ENCODE assay signal across 8 cellular contexts in the genomic region with DNA sequence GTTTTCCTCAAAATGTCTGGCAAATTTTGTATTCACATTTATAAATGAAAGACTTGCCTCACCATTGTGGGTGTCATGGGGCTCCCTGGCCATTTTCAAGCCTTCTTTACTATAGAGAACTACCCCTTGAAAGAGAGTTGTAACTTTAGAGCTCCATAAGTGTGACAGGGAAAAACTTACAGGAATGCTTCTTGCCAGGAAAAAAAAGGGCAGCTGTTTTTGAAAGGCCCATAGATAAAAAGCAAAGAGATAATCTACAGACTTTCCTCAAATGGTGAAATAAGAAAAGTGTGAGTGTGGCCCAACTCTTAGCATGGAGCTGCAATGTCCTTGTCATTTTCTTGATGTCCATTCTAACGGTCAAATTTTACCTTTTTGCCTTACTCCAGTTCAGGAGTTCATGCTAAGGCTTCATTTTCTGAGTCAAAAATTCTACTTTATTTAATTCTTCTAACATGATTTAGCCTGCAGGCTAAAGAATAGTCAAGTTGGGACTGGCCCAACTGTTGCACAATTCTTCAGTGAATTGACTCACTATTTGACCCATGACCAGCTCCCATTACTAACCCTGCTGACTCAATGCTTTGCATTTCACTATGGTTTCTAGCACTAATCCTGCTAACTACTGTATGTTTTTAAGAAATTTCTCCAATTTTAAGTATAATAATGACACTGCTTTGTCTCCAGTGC. TPM values are rescaled to one million over a fixed set of nuclear protein-coding genes. Genes with fewer than 3 reads are reported as not detected.
DNase-seq lines count a peak whose midpoint lies in the region; ATAC-seq, FAIRE-seq and TF ChIP-seq lines count a peak whose summit lies in the region.

No MANE protein-coding gene starts in this region.

- H3K36me3 Mint-ChIP-seq in T-helper 17 cell (ENCODE audit: low read depth), result no peaks in the 10 kb centered on the region
- H3K36me3 Mint-ChIP-seq in endodermal cell (ENCODE audit: low read depth), result no peaks in the 10 kb centered on the region

- no peaks in the 10 kb centered on the region for H3K27me3 ChIP-seq in brain microvascular endothelial cell (replicated peaks)
- no peaks in the 10 kb centered on the region for H3K27me3 ChIP-seq in liver (ENCODE audit: control insufficient read depth in 4 of 4, insufficient read depth in 4 of 4, low read length in 3 of 4)
- no peaks in the 10 kb centered on the region for H3K27me3 ChIP-seq in endodermal cell (ENCODE audit: control insufficient read depth, insufficient read depth, low read length, poor library complexity, severe bottlenecking)

- CTCF ChIA-PET in A549 (lab: Yijun Ruan, JAX), result no interaction called here
- CTCF ChIA-PET in OCI-LY7 (lab: Charles Lee; ENCODE audit: unreplicated experiment), result no interaction called here

- no TSS peak for BruUV-seq in OCI-LY7 (replicated peaks; lab: Mats Ljungman, UMichigan)

- ATAC-seq in A549, result peak; percentile 92 to 98
- no peak for ATAC-seq in T-helper 17 cell
- ATAC-seq in HG03520 (IDR thresholded peaks at IDR 0.05; ENCODE audit: unreplicated experiment), result no peak

- FAIRE-seq in A549 (lab: Jason Lieb, UNC), result peak; percentile 39

- H3K27ac ChIP-seq in A549 (peak overlapping the region; percentile 54 to 79), brain microvascular endothelial cell (peak overlapping the region; percentile 97), liver (ENCODE audit: low read depth in 1 of 2, low read length in 2 of 2) (no peak overlapping the region), OCI-LY7 (ENCODE audit: low read depth, low read length, poor library complexity, severe bottlenecking) (no peak overlapping the region), endodermal cell (ENCODE audit: low read depth, low read length) (no peak overlapping the region)

- in situ Hi-C loops in brain microvascular endothelial cell (cut with HindIII; ENCODE audit: low pct_ligation_motif_present, low sequenced_read_pairs), result no loop called here

- peaks cover 10% of the 10 kb centered on the region for H3K27me3 Mint-ChIP-seq in T-helper 17 cell
- no peaks in the 10 kb centered on the region for H3K27me3 Mint-ChIP-seq in endodermal cell (ENCODE audit: insufficient read depth)

- no peak for TF ChIP-seq POLR2A in A549 (IDR thresholded peaks at IDR 0.05; ENCODE audit: low read length)

- POLR2A ChIA-PET in A549 (lab: Yijun Ruan, JAX), result interaction anchor here (0.5 to 1.0 kb wide), 2 partner anchors 40 to 443 kb away, joined by 3 read pairs; no protein-coding TSS in a partner anchor
- POLR2A ChIA-PET in OCI-LY7 (lab: Charles Lee), result interaction anchor here (0.6 kb wide), 1 partner anchor 662 kb away, joined by 3 read pairs; no protein-coding TSS in a partner anchor

- TF ChIP-seq CTCF in A549 (IDR thresholded peaks at IDR 0.05), result no peak
- TF ChIP-seq CTCF in brain microvascular endothelial cell (IDR thresholded peaks at IDR 0.05; ENCODE audit: low read depth, low read length, missing control alignments), result no peak
- TF ChIP-seq CTCF in liver (IDR thresholded peaks at IDR 0.05; ENCODE audit: low read depth, low read length, missing input control), result no peak
- no peak for TF ChIP-seq CTCF in OCI-LY7 (conservative IDR thresholded peaks at IDR 0.05; ENCODE audit: low read length)
- TF ChIP-seq CTCF in endodermal cell (conservative IDR thresholded peaks at IDR 0.05), result no peak

- H3K4me3 ChIP-seq in A549, result no peak overlapping the region
- no peak overlapping the region for H3K4me3 ChIP-seq in brain microvascular endothelial cell (ENCODE audit: low read depth, low read length)
- no peak overlapping the region for H3K4me3 ChIP-seq in liver (ENCODE audit: low read depth in 1 of 3, low read length in 3 of 3)
- H3K4me3 ChIP-seq in OCI-LY7 (ENCODE audit: low read depth, low read length, poor library complexity, severe bottlenecking), result no peak overlapping the region
- no peak overlapping the region for H3K4me3 ChIP-seq in endodermal cell (ENCODE audit: low read length)

- H3K9me3 ChIP-seq in A549 (no peaks in the 10 kb centered on the region), liver (ENCODE audit: control insufficient read depth in 4 of 4, low read length in 3 of 4) (no peaks in the 10 kb centered on the region), T-helper 17 cell (ENCODE audit: control insufficient read depth, low read length, poor library complexity, severe bottlenecking) (no peaks in the 10 kb centered on the region), OCI-LY7 (ENCODE audit: low read length) (no peaks in the 10 kb centered on the region), endodermal cell (ENCODE audit: control insufficient read depth, low read length) (no peaks in the 10 kb centered on the region)

- 22% methylated on average over 1 of the region's 1 CpG for WGBS in A549 (ENCODE audit: missing lambda C conversion rate)
- WGBS in liver, result 65% methylated on average over 1 of the region's 1 CpG
- 91 to 96% methylated on average over 1 of the region's 1 CpG for WGBS in endodermal cell (ENCODE audit: insufficient coverage in 1 of 2, insufficient read length in 1 of 2), 2 experiments

- H4K20me1 ChIP-seq in OCI-LY7 (ENCODE audit: insufficient read depth, low read length), result no peaks in the 10 kb centered on the region

- H3K4me1 ChIP-seq in A549 (peaks cover 36% of the 10 kb centered on the region), liver (ENCODE audit: control insufficient read depth in 4 of 4, insufficient read depth in 4 of 4, low read length in 3 of 4) (peaks cover 0 to 4% (median 2%) of the 10 kb centered on the region in 4 donors), OCI-LY7 (ENCODE audit: insufficient read depth, low read length, poor library complexity, severe bottlenecking) (no peaks in the 10 kb centered on the region), endodermal cell (ENCODE audit: control insufficient read depth, insufficient read depth, low read length) (peaks cover 5% of the 10 kb centered on the region)

- no peak overlapping the region for H3K9ac ChIP-seq in liver (ENCODE audit: low read depth in 1 of 2, low read length in 2 of 2)
- no peak overlapping the region for H3K9ac ChIP-seq in endodermal cell (ENCODE audit: extremely low read depth, low read length, poor library complexity, severe bottlenecking)

- no peak overlapping the region for H3K27ac Mint-ChIP-seq in T-helper 17 cell
- H3K27ac Mint-ChIP-seq in endodermal cell, result no peak overlapping the region

- H3K79me2 ChIP-seq in OCI-LY7 (ENCODE audit: insufficient read depth, low read depth, low read length), result no peaks in the 10 kb centered on the region

- no peaks in the 10 kb centered on the region for H3K36me3 ChIP-seq in brain microvascular endothelial cell (replicated peaks)
- H3K36me3 ChIP-seq in liver (ENCODE audit: control insufficient read depth in 4 of 4, insufficient read depth in 3 of 4, low read depth in 1 of 4, low read length in 3 of 4), result no peaks in the 10 kb centered on the region
- no peaks in the 10 kb centered on the region for H3K36me3 ChIP-seq in OCI-LY7 (ENCODE audit: insufficient read depth, low read length)
- H3K36me3 ChIP-seq in endodermal cell (ENCODE audit: control insufficient read depth, insufficient read depth, low read length), result no peaks in the 10 kb centered on the region

- peak; percentile 55 to 74 for DNase-seq in A549 (ENCODE audit: low read depth in 1 of 2, low spot score in 1 of 2)
- DNase-seq in HT1080 (ENCODE audit: low read depth), result peak; percentile 94
- DNase-seq in brain microvascular endothelial cell, result peak; percentile 95
- no peak for DNase-seq in T-helper 17 cell
- no peak for DNase-seq in OCI-LY7 (ENCODE audit: low spot score)
- DNase-seq in endodermal cell, result no peak

- no peak overlapping the region for H2AFZ ChIP-seq in OCI-LY7 (ENCODE audit: low read length)

- peak overlapping the region; percentile 84 for H3K4me2 ChIP-seq in A549
- H3K4me2 ChIP-seq in OCI-LY7 (ENCODE audit: low read length), result no peak overlapping the region

- TF ChIP-seq EP300 in A549 (IDR thresholded peaks at IDR 0.05), result peak in 1 of 2 experiments; percentile 61; a peak in 2 of 5 replicates

- no peaks in the 10 kb centered on the region for H3K9me2 ChIP-seq in OCI-LY7 (ENCODE audit: insufficient read depth, low read length)

- TF ChIP-seq RAD21 in A549 (conservative IDR thresholded peaks at IDR 0.05 in 1 of 2, IDR thresholded peaks at IDR 0.05 in 1 of 2) (0 out of 5 replicates have a peak, but pooled peaks have one; percentile 12 to 33), liver (IDR thresholded peaks at IDR 0.05) (peak; percentile 19 to 21)

- H3K4me3 Mint-ChIP-seq in T-helper 17 cell (no peak overlapping the region), endodermal cell (no peak overlapping the region)

- no peaks in the 10 kb centered on the region for H3K9me3 Mint-ChIP-seq in endodermal cell

- intact Hi-C loops in OCI-LY7 (cut with micrococcal nuclease; ENCODE audit: unreplicated experiment), result no loop called here

- no peaks in the 10 kb centered on the region for H3K4me1 Mint-ChIP-seq in T-helper 17 cell
- H3K4me1 Mint-ChIP-seq in endodermal cell, result peaks cover 7% of the 10 kb centered on the region

TF ChIP-seq in liver, 16 proteins besides CTCF, POLR2A, EP300 and RAD21 (continues in another document):
- TF ChIP-seq, protein P1, sequence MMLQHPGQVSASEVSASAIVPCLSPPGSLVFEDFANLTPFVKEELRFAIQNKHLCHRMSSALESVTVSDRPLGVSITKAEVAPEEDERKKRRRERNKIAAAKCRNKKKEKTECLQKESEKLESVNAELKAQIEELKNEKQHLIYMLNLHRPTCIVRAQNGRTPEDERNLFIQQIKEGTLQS (IDR thresholded peaks at IDR 0.05), result peak; percentile 92
- peak; percentile 61 to 64 for TF ChIP-seq HNF4A (conservative IDR thresholded peaks at IDR 0.05)
- no peak for TF ChIP-seq FOXA1 (IDR thresholded peaks at IDR 0.05)
- TF ChIP-seq YY1 (IDR thresholded peaks at IDR 0.05), result peak; percentile 59
- TF ChIP-seq HNF4G (IDR thresholded peaks at IDR 0.05), result no peak
- TF ChIP-seq SP1 (IDR thresholded peaks at IDR 0.05), result no peak
- no peak for TF ChIP-seq GABPA (IDR thresholded peaks at IDR 0.05 in 1 of 2, conservative IDR thresholded peaks at IDR 0.05 in 1 of 2)
- TF ChIP-seq NR2F2 (IDR thresholded peaks at IDR 0.05), result peak; percentile 82

RNA-seq across cellular contexts. Expression of a gene that starts 41.2 kb away (rescaled TPM):
- polyA plus RNA-seq in A549 (2011; rRNA removed), result 97.2 and 121 TPM in 2 replicates
- polyA plus RNA-seq in A549 (2012; cell fraction: cytosol; rRNA removed), result 32.3 and 36.8 TPM in 2 replicates
- 20.5 and 29.8 TPM in 2 replicates for polyA plus RNA-seq in A549 (2012; cell fraction: nucleus; rRNA removed)
- polyA plus RNA-seq in A549 (2017; fragmentation: RNase III; extraction: RNeasy Plus Mini Kit Qiagen cat#74134 plus additional on column Dnase treatment), result 59.4 to 61.5 TPM (median 60.1 TPM) in 3 replicates
- 54.0 and 71.5 TPM in 2 replicates for polyA minus RNA-seq in A549 (2011; rRNA and poly(A)+ RNA removed)
- total RNA-seq in HT1080 (2014; rRNA removed; shearing (Covaris generic)), result 32.8 and 49.1 TPM in 2 replicates
- polyA plus RNA-seq in HT1080 (2015; cell fraction: cytosol; rRNA removed), result 47.0 and 58.6 TPM in 2 replicates
- polyA plus RNA-seq in HT1080 (2015; cell fraction: nucleus; rRNA removed), result 58.4 and 60.7 TPM in 2 replicates
- total RNA-seq in liver, result 10 to 100 TPM; 32.6 to 55.8 TPM
- 10 to 100 TPM in 1 of 2 donors, 1 to 10 TPM in 1; 9.3 to 70.6 TPM for polyA plus RNA-seq in liver
- under 1 TPM in 1 of 2 donors, not detected in 1; 0.65 TPM for total RNA-seq in T-helper 17 cell
- 27.1 and 40.2 TPM in 2 replicates for total RNA-seq in OCI-LY7 (2014; rRNA removed; shearing (Covaris generic))
- 23.5 and 25.4 TPM in 2 replicates for total RNA-seq in OCI-LY7 (2022)
- total RNA-seq in endodermal cell, result 10 to 100 TPM; 40.9 to 45.9 TPM
- 56.5 TPM for polyA plus RNA-seq in endodermal cell (2013, experiment 1 of 2)
- polyA plus RNA-seq in endodermal cell (2013, experiment 2 of 2), result 54.0 TPM

Comparison
In these comparisons a context has a peak if more than half of its experiments do, and no peak if none do; other contexts are left out.
1. ATAC-seq: peak in A549 (2 of 2); none in T-helper 17 cell (single experiment) and HG03520 (single experiment).
2. DNase-seq: peak in A549 (2 of 2), HT1080 (single experiment) and brain microvascular endothelial cell (single experiment); none in T-helper 17 cell (0 of 3), OCI-LY7 (single experiment) and endodermal cell (single experiment).
3. H3K27ac ChIP-seq: peak in A549 (2 of 2) and brain microvascular endothelial cell (single experiment); none in liver (0 of 2), OCI-LY7 (single experiment) and endodermal cell (single experiment).
4. RNA of a gene that starts 41.2 kb away (total RNA-seq): 32.6 to 55.8 TPM in liver, 32.8 to 49.1 TPM in HT1080, 40.9 to 45.9 TPM in endodermal cell and 23.5 to 40.2 TPM in OCI-LY7; 0.65 TPM in T-helper 17 cell; every median in the first group is over 10 times any median in the second.